In the genomic region with DNA sequence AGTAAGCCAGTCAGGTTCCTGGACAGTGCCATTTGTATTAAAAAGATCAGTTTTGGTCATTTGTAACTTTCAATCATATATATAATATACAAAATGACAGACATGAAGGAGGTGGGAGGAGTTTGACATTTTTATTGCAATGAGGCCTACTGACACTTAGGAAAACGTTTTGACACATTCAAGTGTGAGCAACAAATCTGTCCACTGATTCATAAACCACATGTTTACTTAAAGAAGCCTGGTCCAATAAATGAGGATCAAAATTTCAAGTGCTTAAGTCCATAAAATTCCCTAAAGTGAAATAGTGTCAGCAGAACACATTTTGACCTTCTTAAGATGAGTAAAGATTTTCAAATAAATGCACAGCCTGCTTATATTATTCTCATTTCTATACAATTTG, we compare ENCODE assay signal across 1 cellular context.
TF ChIP-seq lines count a peak whose summit lies in the region.

No MANE protein-coding gene starts in this region.

TF ChIP-seq in IMR-90, 13 proteins besides CTCF, POLR2A, EP300 and RAD21:
- TF ChIP-seq, protein P1, sequence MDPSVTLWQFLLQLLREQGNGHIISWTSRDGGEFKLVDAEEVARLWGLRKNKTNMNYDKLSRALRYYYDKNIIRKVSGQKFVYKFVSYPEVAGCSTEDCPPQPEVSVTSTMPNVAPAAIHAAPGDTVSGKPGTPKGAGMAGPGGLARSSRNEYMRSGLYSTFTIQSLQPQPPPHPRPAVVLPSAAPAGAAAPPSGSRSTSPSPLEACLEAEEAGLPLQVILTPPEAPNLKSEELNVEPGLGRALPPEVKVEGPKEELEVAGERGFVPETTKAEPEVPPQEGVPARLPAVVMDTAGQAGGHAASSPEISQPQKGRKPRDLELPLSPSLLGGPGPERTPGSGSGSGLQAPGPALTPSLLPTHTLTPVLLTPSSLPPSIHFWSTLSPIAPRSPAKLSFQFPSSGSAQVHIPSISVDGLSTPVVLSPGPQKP (IDR thresholded peaks at IDR 0.05; ENCODE audit: borderline replicate concordance, low read depth, low read length): no peak
- TF ChIP-seq FOS (IDR thresholded peaks at IDR 0.05; ENCODE audit: low read depth, low read length): no peak
- no peak for TF ChIP-seq MXI1 (IDR thresholded peaks at IDR 0.05; ENCODE audit: borderline replicate concordance, low read depth, low read length)
- TF ChIP-seq BHLHE40 (IDR thresholded peaks at IDR 0.05; ENCODE audit: low read depth, low read length): no peak
- no peak for TF ChIP-seq MAFK (IDR thresholded peaks at IDR 0.05; ENCODE audit: low read depth, low read length)
- TF ChIP-seq MAZ (IDR thresholded peaks at IDR 0.05; ENCODE audit: borderline replicate concordance, low read depth, low read length): no peak
- no peak for TF ChIP-seq CHD1 (IDR thresholded peaks at IDR 0.05; ENCODE audit: low read depth, low read length)
- TF ChIP-seq, protein P2, sequence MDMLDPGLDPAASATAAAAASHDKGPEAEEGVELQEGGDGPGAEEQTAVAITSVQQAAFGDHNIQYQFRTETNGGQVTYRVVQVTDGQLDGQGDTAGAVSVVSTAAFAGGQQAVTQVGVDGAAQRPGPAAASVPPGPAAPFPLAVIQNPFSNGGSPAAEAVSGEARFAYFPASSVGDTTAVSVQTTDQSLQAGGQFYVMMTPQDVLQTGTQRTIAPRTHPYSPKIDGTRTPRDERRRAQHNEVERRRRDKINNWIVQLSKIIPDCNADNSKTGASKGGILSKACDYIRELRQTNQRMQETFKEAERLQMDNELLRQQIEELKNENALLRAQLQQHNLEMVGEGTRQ (IDR thresholded peaks at IDR 0.05; ENCODE audit: low read depth, low read length): no peak
- TF ChIP-seq RCOR1 (IDR thresholded peaks at IDR 0.05; ENCODE audit: insufficient replicate concordance, low read length): no peak
- no peak for TF ChIP-seq NFE2L2 (IDR thresholded peaks at IDR 0.05; ENCODE audit: low read depth, low read length)
- no peak for TF ChIP-seq RFX5 (IDR thresholded peaks at IDR 0.05; ENCODE audit: low read depth, low read length)
- no peak for TF ChIP-seq CEBPB (IDR thresholded peaks at IDR 0.05; ENCODE audit: low read depth, low read length)
- no peak for TF ChIP-seq SMC3 (IDR thresholded peaks at IDR 0.05; ENCODE audit: low read depth, low read length)
TF ChIP-seq in IMR-90: peak in this region for 0.
